1 cellular context compared by ENCODE assay signal in the genomic region with DNA sequence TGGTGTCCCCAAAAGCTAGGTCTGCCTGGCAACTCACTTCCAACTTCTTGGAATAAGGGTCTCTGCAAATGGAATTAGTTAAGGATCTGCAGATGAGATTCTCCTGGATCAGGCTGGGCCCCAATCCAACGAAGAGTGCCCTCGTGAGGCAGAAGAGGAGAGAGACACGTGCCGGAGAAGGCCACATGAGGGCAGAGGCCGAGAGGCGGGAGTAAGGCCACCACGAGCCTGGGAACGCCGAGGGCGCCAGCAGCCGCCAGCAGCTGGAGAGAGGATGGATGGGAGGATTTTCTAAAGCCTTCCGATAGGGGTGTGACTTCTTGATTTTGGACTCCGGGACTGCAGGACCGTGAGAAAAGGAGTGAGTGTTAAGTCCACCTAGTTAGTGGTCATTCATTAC.
A peak's percentile ranks its signal among the peaks of the same experiment; 100 is the strongest.
TF ChIP-seq lines count a peak whose summit lies in the region.

No MANE protein-coding gene starts in this region.

TF ChIP-seq in HepG2, 621 proteins besides CTCF, POLR2A, EP300 and RAD21 (continued from another document and continues in another):
- TF ChIP-seq HMGXB4 (CRISPR knock-in tag; IDR thresholded peaks at IDR 0.05; ENCODE audit: borderline replicate concordance in 1 of 2, low read depth in 1 of 2) (0 out of 4 replicates have a peak, but pooled peaks of 1 of the 2 experiments have one; percentile 34), NCOA5 (CRISPR knock-in tag; IDR thresholded peaks at IDR 0.05) (no peak), NAIF1 (CRISPR knock-in tag; IDR thresholded peaks at IDR 0.05; ENCODE audit: borderline replicate concordance) (no peak), THAP9 (CRISPR knock-in tag; IDR thresholded peaks at IDR 0.05; ENCODE audit: borderline replicate concordance) (peak; percentile 20; the same call in 1 of the 2 replicates), ZNF34 (CRISPR knock-in tag; IDR thresholded peaks at IDR 0.05; ENCODE audit: borderline replicate concordance) (no peak), SETDB1 (CRISPR knock-in tag; IDR thresholded peaks at IDR 0.05; ENCODE audit: borderline replicate concordance) (no peak), ASH2L (IDR thresholded peaks at IDR 0.05; ENCODE audit: insufficient read length, low read depth, low read length) (no peak), TSC22D2 (CRISPR knock-in tag; IDR thresholded peaks at IDR 0.05; ENCODE audit: borderline replicate concordance) (0 out of 2 replicates have a peak, but pooled peaks have one; percentile 27), TFDP2 (CRISPR knock-in tag; IDR thresholded peaks at IDR 0.05) (peak; percentile 92), KMT2B (CRISPR knock-in tag; IDR thresholded peaks at IDR 0.05) (peak; percentile 43; the same call in 1 of the 2 replicates), HNRNPK (IDR thresholded peaks at IDR 0.05; ENCODE audit: low read depth, low read length, poor library complexity, severe bottlenecking) (no peak), TEAD2 (CRISPR knock-in tag; IDR thresholded peaks at IDR 0.05) (peak; percentile 83; the same call in 1 of the 2 replicates), NPAS2 (CRISPR knock-in tag; IDR thresholded peaks at IDR 0.05; ENCODE audit: borderline replicate concordance) (no peak), ZSCAN30 (CRISPR knock-in tag; IDR thresholded peaks at IDR 0.05) (no peak), GABPB1 (CRISPR knock-in tag; IDR thresholded peaks at IDR 0.05) (0 out of 2 replicates have a peak, but pooled peaks have one; percentile 13), ZNF562 (CRISPR knock-in tag; IDR thresholded peaks at IDR 0.05; ENCODE audit: borderline replicate concordance) (peak; percentile 70; the same call in 1 of the 2 replicates), ZBTB33 (CRISPR knock-in tag; IDR thresholded peaks at IDR 0.05) (no peak), KMT2A (CRISPR knock-in tag; IDR thresholded peaks at IDR 0.05) (no peak), ZMYM2 (CRISPR knock-in tag; IDR thresholded peaks at IDR 0.05) (no peak), CCDC6 (CRISPR knock-in tag; IDR thresholded peaks at IDR 0.05) (peak; percentile 47; the same call in 1 of the 2 replicates), MIXL1 (CRISPR knock-in tag; IDR thresholded peaks at IDR 0.05) (peak; percentile 30; the same call in 1 of the 2 replicates), ZNF709 (CRISPR knock-in tag; IDR thresholded peaks at IDR 0.05) (no peak), ZKSCAN5 (CRISPR knock-in tag; IDR thresholded peaks at IDR 0.05) (no peak), KDM5B (CRISPR knock-in tag; IDR thresholded peaks at IDR 0.05; ENCODE audit: borderline replicate concordance) (peak; percentile 71; the same call in 1 of the 2 replicates)
- TF ChIP-seq, protein P1, sequence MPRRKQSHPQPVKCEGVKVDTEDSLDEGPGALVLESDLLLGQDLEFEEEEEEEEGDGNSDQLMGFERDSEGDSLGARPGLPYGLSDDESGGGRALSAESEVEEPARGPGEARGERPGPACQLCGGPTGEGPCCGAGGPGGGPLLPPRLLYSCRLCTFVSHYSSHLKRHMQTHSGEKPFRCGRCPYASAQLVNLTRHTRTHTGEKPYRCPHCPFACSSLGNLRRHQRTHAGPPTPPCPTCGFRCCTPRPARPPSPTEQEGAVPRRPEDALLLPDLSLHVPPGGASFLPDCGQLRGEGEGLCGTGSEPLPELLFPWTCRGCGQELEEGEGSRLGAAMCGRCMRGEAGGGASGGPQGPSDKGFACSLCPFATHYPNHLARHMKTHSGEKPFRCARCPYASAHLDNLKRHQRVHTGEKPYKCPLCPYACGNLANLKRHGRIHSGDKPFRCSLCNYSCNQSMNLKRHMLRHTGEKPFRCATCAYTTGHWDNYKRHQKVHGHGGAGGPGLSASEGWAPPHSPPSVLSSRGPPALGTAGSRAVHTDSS (CRISPR knock-in tag; conservative IDR thresholded peaks at IDR 0.05) = no peak
- TF ChIP-seq, protein P2, sequence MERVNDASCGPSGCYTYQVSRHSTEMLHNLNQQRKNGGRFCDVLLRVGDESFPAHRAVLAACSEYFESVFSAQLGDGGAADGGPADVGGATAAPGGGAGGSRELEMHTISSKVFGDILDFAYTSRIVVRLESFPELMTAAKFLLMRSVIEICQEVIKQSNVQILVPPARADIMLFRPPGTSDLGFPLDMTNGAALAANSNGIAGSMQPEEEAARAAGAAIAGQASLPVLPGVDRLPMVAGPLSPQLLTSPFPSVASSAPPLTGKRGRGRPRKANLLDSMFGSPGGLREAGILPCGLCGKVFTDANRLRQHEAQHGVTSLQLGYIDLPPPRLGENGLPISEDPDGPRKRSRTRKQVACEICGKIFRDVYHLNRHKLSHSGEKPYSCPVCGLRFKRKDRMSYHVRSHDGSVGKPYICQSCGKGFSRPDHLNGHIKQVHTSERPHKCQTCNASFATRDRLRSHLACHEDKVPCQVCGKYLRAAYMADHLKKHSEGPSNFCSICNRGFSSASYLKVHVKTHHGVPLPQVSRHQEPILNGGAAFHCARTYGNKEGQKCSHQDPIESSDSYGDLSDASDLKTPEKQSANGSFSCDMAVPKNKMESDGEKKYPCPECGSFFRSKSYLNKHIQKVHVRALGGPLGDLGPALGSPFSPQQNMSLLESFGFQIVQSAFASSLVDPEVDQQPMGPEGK (CRISPR knock-in tag; IDR thresholded peaks at IDR 0.05) = no peak
- TF ChIP-seq, protein P3, sequence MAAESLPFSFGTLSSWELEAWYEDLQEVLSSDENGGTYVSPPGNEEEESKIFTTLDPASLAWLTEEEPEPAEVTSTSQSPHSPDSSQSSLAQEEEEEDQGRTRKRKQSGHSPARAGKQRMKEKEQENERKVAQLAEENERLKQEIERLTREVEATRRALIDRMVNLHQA (CRISPR knock-in tag; IDR thresholded peaks at IDR 0.05) = no peak
- TF ChIP-seq, protein P4, sequence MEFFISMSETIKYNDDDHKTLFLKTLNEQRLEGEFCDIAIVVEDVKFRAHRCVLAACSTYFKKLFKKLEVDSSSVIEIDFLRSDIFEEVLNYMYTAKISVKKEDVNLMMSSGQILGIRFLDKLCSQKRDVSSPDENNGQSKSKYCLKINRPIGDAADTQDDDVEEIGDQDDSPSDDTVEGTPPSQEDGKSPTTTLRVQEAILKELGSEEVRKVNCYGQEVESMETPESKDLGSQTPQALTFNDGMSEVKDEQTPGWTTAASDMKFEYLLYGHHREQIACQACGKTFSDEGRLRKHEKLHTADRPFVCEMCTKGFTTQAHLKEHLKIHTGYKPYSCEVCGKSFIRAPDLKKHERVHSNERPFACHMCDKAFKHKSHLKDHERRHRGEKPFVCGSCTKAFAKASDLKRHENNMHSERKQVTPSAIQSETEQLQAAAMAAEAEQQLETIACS (CRISPR knock-in tag; IDR thresholded peaks at IDR 0.05) = no peak
- TF ChIP-seq, protein P5, sequence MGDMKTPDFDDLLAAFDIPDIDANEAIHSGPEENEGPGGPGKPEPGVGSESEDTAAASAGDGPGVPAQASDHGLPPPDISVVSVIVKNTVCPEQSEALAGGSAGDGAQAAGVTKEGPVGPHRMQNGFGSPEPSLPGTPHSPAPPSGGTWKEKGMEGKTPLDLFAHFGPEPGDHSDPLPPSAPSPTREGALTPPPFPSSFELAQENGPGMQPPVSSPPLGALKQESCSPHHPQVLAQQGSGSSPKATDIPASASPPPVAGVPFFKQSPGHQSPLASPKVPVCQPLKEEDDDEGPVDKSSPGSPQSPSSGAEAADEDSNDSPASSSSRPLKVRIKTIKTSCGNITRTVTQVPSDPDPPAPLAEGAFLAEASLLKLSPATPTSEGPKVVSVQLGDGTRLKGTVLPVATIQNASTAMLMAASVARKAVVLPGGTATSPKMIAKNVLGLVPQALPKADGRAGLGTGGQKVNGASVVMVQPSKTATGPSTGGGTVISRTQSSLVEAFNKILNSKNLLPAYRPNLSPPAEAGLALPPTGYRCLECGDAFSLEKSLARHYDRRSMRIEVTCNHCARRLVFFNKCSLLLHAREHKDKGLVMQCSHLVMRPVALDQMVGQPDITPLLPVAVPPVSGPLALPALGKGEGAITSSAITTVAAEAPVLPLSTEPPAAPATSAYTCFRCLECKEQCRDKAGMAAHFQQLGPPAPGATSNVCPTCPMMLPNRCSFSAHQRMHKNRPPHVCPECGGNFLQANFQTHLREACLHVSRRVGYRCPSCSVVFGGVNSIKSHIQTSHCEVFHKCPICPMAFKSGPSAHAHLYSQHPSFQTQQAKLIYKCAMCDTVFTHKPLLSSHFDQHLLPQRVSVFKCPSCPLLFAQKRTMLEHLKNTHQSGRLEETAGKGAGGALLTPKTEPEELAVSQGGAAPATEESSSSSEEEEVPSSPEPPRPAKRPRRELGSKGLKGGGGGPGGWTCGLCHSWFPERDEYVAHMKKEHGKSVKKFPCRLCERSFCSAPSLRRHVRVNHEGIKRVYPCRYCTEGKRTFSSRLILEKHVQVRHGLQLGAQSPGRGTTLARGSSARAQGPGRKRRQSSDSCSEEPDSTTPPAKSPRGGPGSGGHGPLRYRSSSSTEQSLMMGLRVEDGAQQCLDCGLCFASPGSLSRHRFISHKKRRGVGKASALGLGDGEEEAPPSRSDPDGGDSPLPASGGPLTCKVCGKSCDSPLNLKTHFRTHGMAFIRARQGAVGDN (CRISPR knock-in tag; IDR thresholded peaks at IDR 0.05) = peak; percentile 84
- TF ChIP-seq, protein P6, sequence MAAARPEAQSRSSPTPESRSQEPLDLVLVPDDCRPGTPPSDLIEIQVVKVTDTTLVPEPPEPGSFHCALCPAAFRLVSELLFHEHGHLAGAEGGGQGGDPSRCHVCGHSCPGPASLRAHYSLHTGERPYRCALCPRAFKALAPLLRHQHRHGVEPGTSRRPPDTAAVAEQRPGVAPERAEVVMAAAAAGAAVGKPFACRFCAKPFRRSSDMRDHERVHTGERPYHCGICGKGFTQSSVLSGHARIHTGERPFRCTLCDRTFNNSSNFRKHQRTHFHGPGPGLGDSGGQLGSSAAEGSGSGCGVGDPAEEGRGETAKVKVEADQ (CRISPR knock-in tag; IDR thresholded peaks at IDR 0.05; ENCODE audit: borderline replicate concordance) = no peak
- TF ChIP-seq, protein P7, sequence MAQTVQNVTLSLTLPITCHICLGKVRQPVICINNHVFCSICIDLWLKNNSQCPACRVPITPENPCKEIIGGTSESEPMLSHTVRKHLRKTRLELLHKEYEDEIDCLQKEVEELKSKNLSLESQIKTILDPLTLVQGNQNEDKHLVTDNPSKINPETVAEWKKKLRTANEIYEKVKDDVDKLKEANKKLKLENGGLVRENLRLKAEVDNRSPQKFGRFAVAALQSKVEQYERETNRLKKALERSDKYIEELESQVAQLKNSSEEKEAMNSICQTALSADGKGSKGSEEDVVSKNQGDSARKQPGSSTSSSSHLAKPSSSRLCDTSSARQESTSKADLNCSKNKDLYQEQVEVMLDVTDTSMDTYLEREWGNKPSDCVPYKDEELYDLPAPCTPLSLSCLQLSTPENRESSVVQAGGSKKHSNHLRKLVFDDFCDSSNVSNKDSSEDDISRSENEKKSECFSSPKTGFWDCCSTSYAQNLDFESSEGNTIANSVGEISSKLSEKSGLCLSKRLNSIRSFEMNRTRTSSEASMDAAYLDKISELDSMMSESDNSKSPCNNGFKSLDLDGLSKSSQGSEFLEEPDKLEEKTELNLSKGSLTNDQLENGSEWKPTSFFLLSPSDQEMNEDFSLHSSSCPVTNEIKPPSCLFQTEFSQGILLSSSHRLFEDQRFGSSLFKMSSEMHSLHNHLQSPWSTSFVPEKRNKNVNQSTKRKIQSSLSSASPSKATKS (CRISPR knock-in tag; IDR thresholded peaks at IDR 0.05) = no peak
- TF ChIP-seq, protein P8, sequence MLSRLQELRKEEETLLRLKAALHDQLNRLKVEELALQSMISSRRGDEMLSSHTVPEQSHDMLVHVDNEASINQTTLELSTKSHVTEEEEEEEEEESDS (CRISPR knock-in tag; IDR thresholded peaks at IDR 0.05; ENCODE audit: borderline replicate concordance) = no peak
